ENCODE assay signal across 8 cellular contexts in genomic region chr16:30747799-30748633, GRCh38. TPM values are rescaled to one million over a fixed set of nuclear protein-coding genes. Genes with fewer than 3 reads are reported as not detected.
A peak's percentile ranks its signal among the peaks of the same experiment; 100 is the strongest.
DNase-seq lines count a peak whose midpoint lies in the region; ATAC-seq and TF ChIP-seq lines count a peak whose summit lies in the region.

Gene PHKG2, plus strand, starts transcription at chr16:30748425. Its CDS starts 396 bp downstream, at chr16:30748821.

- WGBS in esophagus muscularis mucosa: 4% methylated on average over 36 of the region's 60 CpGs

- peaks cover 24% of the 10 kb centered on the region for H3K79me2 ChIP-seq in Karpas-422 (ENCODE audit: low read length)

- no peak within 1 kb of the TSS; the same call in 1 of the 2 replicates for H2AFZ ChIP-seq in Karpas-422 (ENCODE audit: low read length)

- H3K9me2 ChIP-seq in Karpas-422 (replicated peaks; ENCODE audit: insufficient read depth, low read length): no peaks in the 10 kb centered on the region

- H4K20me1 ChIP-seq in Karpas-422 (ENCODE audit: insufficient read depth, low read depth, low read length): 0 out of 2 replicates have a peak, but pooled peaks cover 6% of the 10 kb centered on the region

- peak within 1 kb of the TSS; percentile 69 for H3K4me2 ChIP-seq in Karpas-422 (ENCODE audit: low read depth, low read length, poor library complexity, severe bottlenecking)

- peak within 1 kb of the TSS; percentile 1; the same call in 1 of the 2 replicates for H3K27ac ChIP-seq in Karpas-422 (ENCODE audit: low read length)
- peak within 1 kb of the TSS; percentile 72 to 90 (median 83) for H3K27ac ChIP-seq in esophagus muscularis mucosa (replicated peaks in 1 of 4)
- peak within 1 kb of the TSS; percentile 69 for H3K27ac ChIP-seq in muscle layer of duodenum (ENCODE audit: low read length)

- DNase-seq in DMS79 treated with DMSO at 0.1 percent for 48 hours (lab: John Stamatoyannopoulos, UW) (peak; percentile 98), Karpas-422 (peak; percentile 99), RKO (ENCODE audit: low spot score) (peak; percentile 99), activated T-helper 1 cell treated with Interleukin-2 at 50 U/mL for 16 hours (ENCODE audit: low read depth) (peak; percentile 95), esophagus muscularis mucosa (ENCODE audit: extremely low spot score) (peak; percentile 100)
- DNase-seq in stimulated activated CD8-positive, alpha-beta memory T cell treated with anti-CD3 and anti-CD28 coated beads, Interleukin-7, amount 100 ng/mL, for 4 hours (ENCODE audit: low read depth in 2 of 2): peak; percentile 84 to 91

- TF ChIP-seq CTCF in esophagus muscularis mucosa (IDR thresholded peaks at IDR 0.05): peak in 1 of 3 experiments; percentile 13

- intact Hi-C loops in esophagus muscularis mucosa (cut with DNase I): no loop called here

- H3K9me3 ChIP-seq in Karpas-422 (ENCODE audit: low read length) (no peaks in the 10 kb centered on the region), esophagus muscularis mucosa (no peaks in the 10 kb centered on the region), muscle layer of duodenum (ENCODE audit: control insufficient read depth in 1 of 2, low read length in 2 of 2) (no peaks in the 10 kb centered on the region)

- no peaks in the 10 kb centered on the region for H3K27me3 ChIP-seq in Karpas-422 (ENCODE audit: low read length)
- H3K27me3 ChIP-seq in esophagus muscularis mucosa: no peaks in the 10 kb centered on the region
- H3K27me3 ChIP-seq in muscle layer of duodenum (ENCODE audit: low read depth, low read length): no peaks in the 10 kb centered on the region

- H3K4me3 ChIP-seq in Karpas-422 (ENCODE audit: low read length): peak within 1 kb of the TSS; percentile 73
- H3K4me3 ChIP-seq in esophagus muscularis mucosa: peak within 1 kb of the TSS; percentile 87 to 98 (median 96)
- peak within 1 kb of the TSS; percentile 66 to 78 for H3K4me3 ChIP-seq in muscle layer of duodenum (ENCODE audit: low read depth in 1 of 2, low read length in 2 of 2)

- peak within 1 kb of the TSS; percentile 79 for H3K9ac ChIP-seq in Karpas-422 (ENCODE audit: low read length)

- no peak for TF ChIP-seq POLR2A in esophagus muscularis mucosa (IDR thresholded peaks at IDR 0.05; ENCODE audit: low read depth)

- no peak for TF ChIP-seq EP300 in esophagus muscularis mucosa (IDR thresholded peaks at IDR 0.05)

- ATAC-seq in GM21825 (IDR thresholded peaks at IDR 0.05; ENCODE audit: unreplicated experiment): peak; percentile 92

- H3K36me3 ChIP-seq in Karpas-422 (ENCODE audit: insufficient read depth, low read length) (peaks cover 15% of the 10 kb centered on the region; the same call in 1 of the 2 replicates), esophagus muscularis mucosa (peaks cover 4 to 45% (median 37%) of the 10 kb centered on the region in 4 donors), muscle layer of duodenum (ENCODE audit: control insufficient read depth in 1 of 2, insufficient read depth in 2 of 2, low read length in 2 of 2) (peaks cover 7 to 18% of the 10 kb centered on the region in 2 donors)

- peaks cover 15% of the 10 kb centered on the region for H3K4me1 ChIP-seq in Karpas-422 (ENCODE audit: low read length)
- H3K4me1 ChIP-seq in esophagus muscularis mucosa: peaks cover 9 to 26% (median 18%) of the 10 kb centered on the region in 4 donors
- H3K4me1 ChIP-seq in muscle layer of duodenum (ENCODE audit: control insufficient read depth in 1 of 2, insufficient read depth in 2 of 2, low read length in 2 of 2): peaks cover 0 to 12% of the 10 kb centered on the region in 2 donors

RNA-seq across cellular contexts. Expression of gene PHKG2, which starts in this region (rescaled TPM):
- total RNA-seq in Karpas-422 (2014; rRNA removed; shearing (Covaris generic); ENCODE audit: low replicate concordance): 32.3 and 35.5 TPM in 2 replicates
- total RNA-seq in esophagus muscularis mucosa: 10 to 100 TPM; 22.4 to 25.8 (median 23.5) TPM

Comparison
In these comparisons a context has a peak if more than half of its experiments do, and no peak if none do; other contexts are left out.
1. Peak in every context shown above with its lines: DNase-seq, ATAC-seq, H3K4me3 ChIP-seq and H3K27ac ChIP-seq.
2. H3K27ac ChIP-seq: peak in every context shown above with its lines; median percentile 83 in esophagus muscularis mucosa; 69 in muscle layer of duodenum; 1 in Karpas-422.